ENCODE assay signal across 8 cellular contexts in the genomic region with DNA sequence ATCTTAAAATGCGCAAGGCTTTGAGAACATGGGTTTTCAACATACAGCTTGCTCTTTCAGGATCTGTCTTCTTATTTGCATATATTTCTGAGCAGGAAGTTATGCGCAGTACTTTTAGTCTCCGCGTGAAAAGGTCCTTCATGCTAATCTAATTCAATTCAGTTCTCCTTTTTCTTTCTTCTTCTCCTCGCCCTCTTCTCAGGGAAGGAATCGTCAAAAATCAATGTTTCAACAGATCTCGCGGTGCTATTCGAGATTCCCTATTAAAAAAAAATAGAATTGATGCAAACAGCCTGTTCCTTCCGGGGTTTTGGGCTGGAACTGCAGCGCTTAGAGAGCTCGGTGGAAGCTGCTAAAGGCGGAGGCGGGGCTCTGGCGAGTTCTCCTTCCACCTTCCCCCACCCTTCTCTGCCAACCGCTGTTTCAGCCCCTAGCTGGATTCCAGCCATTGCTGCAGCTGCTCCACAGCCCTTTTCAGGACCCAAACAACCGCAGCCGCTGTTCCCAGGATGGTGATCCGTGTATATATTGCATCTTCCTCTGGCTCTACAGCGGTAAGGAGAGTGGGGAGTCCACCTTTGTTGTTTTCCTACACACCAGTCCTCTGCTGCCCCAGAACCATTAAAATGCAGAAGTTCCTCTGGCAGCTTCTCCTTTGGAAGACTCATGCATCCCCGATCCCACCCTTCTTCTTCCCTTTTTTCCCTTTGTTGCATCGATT. TPM values are rescaled to one million over a fixed set of nuclear protein-coding genes. Genes with fewer than 3 reads are reported as not detected.
A peak's percentile ranks its signal among the peaks of the same experiment; 100 is the strongest.
DNase-seq lines count a peak whose midpoint lies in the region; ATAC-seq and TF ChIP-seq lines count a peak whose summit lies in the region.

A gene with protein sequence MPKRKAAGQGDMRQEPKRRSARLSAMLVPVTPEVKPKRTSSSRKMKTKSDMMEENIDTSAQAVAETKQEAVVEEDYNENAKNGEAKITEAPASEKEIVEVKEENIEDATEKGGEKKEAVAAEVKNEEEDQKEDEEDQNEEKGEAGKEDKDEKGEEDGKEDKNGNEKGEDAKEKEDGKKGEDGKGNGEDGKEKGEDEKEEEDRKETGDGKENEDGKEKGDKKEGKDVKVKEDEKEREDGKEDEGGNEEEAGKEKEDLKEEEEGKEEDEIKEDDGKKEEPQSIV (minus strand): TSS at position 222 of the 721 bp plus-strand sequence. CDS start 80,364 bp downstream, outside the sequence.
TSS of gene SH3BGRL (plus strand) at position 411 of the 721 bp plus-strand sequence. CDS start at position 510, 99 bp downstream.

- 0 out of 2 replicates have a peak, but pooled peaks cover 15% of the 10 kb centered on the region for H3F3A ChIP-seq in SU-DHL-6 (ENCODE audit: insufficient read depth)

- peak within 1 kb of the TSS; percentile 58 for H3K4me3 ChIP-seq in IMR-90 (ENCODE audit: insufficient read depth, low read depth, low read length)
- peak within 1 kb of the TSS; percentile 87 for H3K4me3 ChIP-seq in SU-DHL-6 (ENCODE audit: insufficient read depth, low read length, poor library complexity, severe bottlenecking)
- peak within 1 kb of the TSS; percentile 21 to 69 (median 62) for H3K4me3 ChIP-seq in heart right ventricle
- H3K4me3 ChIP-seq in upper lobe of left lung: peak within 1 kb of the TSS; percentile 31 to 64 (median 51)

- H3K4me1 ChIP-seq in IMR-90 (ENCODE audit: control insufficient read depth, insufficient read depth, low read length) (no peaks in the 10 kb centered on the region), heart right ventricle (peaks cover 0 to 19% (median 0%) of the 10 kb centered on the region in 9 donors), upper lobe of left lung (no peaks in the 10 kb centered on the region)

- WGBS in IMR-90 (ENCODE audit: extremely low coverage in 2 of 2, insufficient read length in 1 of 2), 2 experiments: 12% methylated on average over 7 of the region's 22 CpGs; no CpG with 5 or more reads in 1 of the 2 experiments
- WGBS in adipose tissue, 3 donors: 0 to 18% (median 0%) methylated on average over 22 of the region's 22 CpGs
- WGBS in heart right ventricle, 2 donors: 0 to 1% methylated on average over 20 to 22 of the region's 22 CpGs
- WGBS in upper lobe of left lung, 2 donors: 0 to 17% methylated on average over 18 to 22 of the region's 22 CpGs

- no peak for TF ChIP-seq RAD21 in IMR-90 (IDR thresholded peaks at IDR 0.05; ENCODE audit: low read length)

- no peaks in the 10 kb centered on the region for H3K9me1 ChIP-seq in IMR-90 (ENCODE audit: insufficient read depth, low read length)

- peak within 1 kb of the TSS; percentile 60 for H2BK120ac ChIP-seq in IMR-90 (ENCODE audit: low read depth, low read length)

- H2BK15ac ChIP-seq in IMR-90 (ENCODE audit: low read depth, low read length): peak within 1 kb of the TSS; percentile 66; the same call in 2 of the 3 replicates

- H3K9me2 ChIP-seq in SU-DHL-6 (replicated peaks; ENCODE audit: insufficient read depth, low read length): no peaks in the 10 kb centered on the region

- in situ Hi-C loops in IMR-90 (cut with MboI; ENCODE audit: low sequenced_read_pairs): no loop called here

- TF ChIP-seq EP300 in upper lobe of left lung (IDR thresholded peaks at IDR 0.05): no peak

- H3K27me3 ChIP-seq in IMR-90 (ENCODE audit: control insufficient read depth, insufficient read depth, low read length): no peaks in the 10 kb centered on the region
- H3K27me3 ChIP-seq in SU-DHL-6 (ENCODE audit: low read length): no peaks in the 10 kb centered on the region
- H3K27me3 ChIP-seq in heart right ventricle: no peaks in the 10 kb centered on the region
- H3K27me3 ChIP-seq in upper lobe of left lung: no peaks in the 10 kb centered on the region

- H4K5ac ChIP-seq in IMR-90 (ENCODE audit: low read depth, low read length): peak within 1 kb of the TSS; percentile 86

- H2AK9ac ChIP-seq in IMR-90 (replicated peaks; ENCODE audit: low read depth, low read length, poor library complexity): peak within 1 kb of the TSS; percentile 89

- H2AK5ac ChIP-seq in IMR-90 (ENCODE audit: low read depth, low read length): peak within 1 kb of the TSS; percentile 62; the same call in 1 of the 2 replicates

- peak within 1 kb of the TSS; percentile 79 for H4K91ac ChIP-seq in IMR-90 (ENCODE audit: insufficient read depth, low read depth, low read length)

- TF ChIP-seq CTCF in IMR-90 (conservative IDR thresholded peaks at IDR 0.05; ENCODE audit: low read depth, low read length): no peak
- TF ChIP-seq CTCF in SU-DHL-6 (IDR thresholded peaks at IDR 0.05; ENCODE audit: insufficient read depth, low read length, poor library complexity, severe bottlenecking): no peak
- no peak for TF ChIP-seq CTCF in heart right ventricle (IDR thresholded peaks at IDR 0.05)
- TF ChIP-seq CTCF in upper lobe of left lung (IDR thresholded peaks at IDR 0.05): peak in 1 of 6 experiments; percentile 26

- intact Hi-C loops in IMR-90 (cut with micrococcal nuclease) (loop anchor here (1.0 kb wide), 1 partner anchor 57 kb away; no protein-coding TSS in a partner anchor), heart right ventricle (cut with DNase I) (no loop called here)

- no TSS peak for BruUV-seq in IMR-90 (replicated peaks; lab: Mats Ljungman, UMichigan)

- peak; percentile 96 for ATAC-seq in GM21447 (IDR thresholded peaks at IDR 0.05; ENCODE audit: unreplicated experiment)
- peak; percentile 97 for ATAC-seq in IMR-90 (ENCODE audit: low read depth)
- ATAC-seq in heart right ventricle: peak; percentile 92 to 100 (median 98)
- ATAC-seq in upper lobe of left lung (ENCODE audit: low FRiP score in 2 of 2): peak; percentile 94 to 99

- H3K79me1 ChIP-seq in IMR-90 (ENCODE audit: low read depth in 1 of 2, low read length in 2 of 2): peaks cover 0 to 10% of the 10 kb centered on the region in 2 experiments

- peak; percentile 78 for DNase-seq in DMS 273 treated with DMSO at 0.1 percent for 48 hours (lab: John Stamatoyannopoulos, UW)
- DNase-seq in IMR-90: peak; percentile 88
- DNase-seq in heart right ventricle: peak; percentile 75 to 80
- DNase-seq in pons (ENCODE audit: low spot score): peak; percentile 79
- DNase-seq in upper lobe of left lung: peak in 1 of 2 donors; percentile 85

- peak within 1 kb of the TSS; percentile 85 for H3K18ac ChIP-seq in IMR-90 (ENCODE audit: low read depth, low read length)

- peak within 1 kb of the TSS; percentile 93 for H3K23ac ChIP-seq in IMR-90 (ENCODE audit: low read depth, low read length)

- H3K9ac ChIP-seq in IMR-90 (ENCODE audit: low read depth, low read length): peak within 1 kb of the TSS; percentile 94
- peak within 1 kb of the TSS; percentile 85 for H3K9ac ChIP-seq in SU-DHL-6 (ENCODE audit: low read length)

- H3K14ac ChIP-seq in IMR-90 (replicated peaks; ENCODE audit: low read depth, low read length): peak within 1 kb of the TSS; percentile 94

- CTCF ChIA-PET in IMR-90 (lab: Yijun Ruan, JAX): interaction anchor here (0.6 to 1.4 kb wide), 7 partner anchors 23 to 395 kb away, joined by 3 to 12 read pairs (median 3); no protein-coding TSS in a partner anchor

- no peaks in the 10 kb centered on the region for H4K20me1 ChIP-seq in IMR-90 (ENCODE audit: insufficient read depth, low read length)
- H4K20me1 ChIP-seq in SU-DHL-6 (ENCODE audit: low read depth, low read length): no peaks in the 10 kb centered on the region

- dilution Hi-C loops in IMR-90 (cut with HindIII; ENCODE audit: low sequenced_read_pairs, unreplicated experiment): no loop called here

- H2BK5ac ChIP-seq in IMR-90 (ENCODE audit: low read depth, low read length, poor library complexity, severe bottlenecking): peak within 1 kb of the TSS; percentile 94

- POLR2A ChIA-PET in IMR-90 (lab: Charles Lee; ENCODE audit: unreplicated experiment): interaction anchor here (0.6 to 1.4 kb wide), 4 partner anchors 11 to 238 kb away, joined by 3 to 5 read pairs (median 3); no protein-coding TSS in a partner anchor

- 0 out of 2 replicates have a peak within 1 kb of the TSS, but pooled peaks have one; percentile 0 for H2BK20ac ChIP-seq in IMR-90 (ENCODE audit: low read depth, low read length)

- H3K4me2 ChIP-seq in IMR-90 (ENCODE audit: low read depth, low read length) (peak within 1 kb of the TSS; percentile 93), SU-DHL-6 (ENCODE audit: low read depth, low read length, poor library complexity, severe bottlenecking) (peak within 1 kb of the TSS; percentile 98)

- H3K27ac ChIP-seq in IMR-90 (ENCODE audit: insufficient read depth, low read length) (peak within 1 kb of the TSS; percentile 98), SU-DHL-6 (ENCODE audit: low read depth, low read length) (peak within 1 kb of the TSS; percentile 94), adipose tissue (ENCODE audit: low read depth, low read length) (no peak within 1 kb of the TSS), heart right ventricle (peak within 1 kb of the TSS; percentile 48 to 90 (median 72)), upper lobe of left lung (peak within 1 kb of the TSS; percentile 80 to 86 (median 80))

- H3K79me2 ChIP-seq in SU-DHL-6 (ENCODE audit: insufficient read depth, low read length): peaks cover 48% of the 10 kb centered on the region

- H2AFZ ChIP-seq in IMR-90 (replicated peaks; ENCODE audit: low read length, poor library complexity): peak within 1 kb of the TSS; percentile 92
- peak within 1 kb of the TSS; percentile 54 for H2AFZ ChIP-seq in SU-DHL-6 (ENCODE audit: low read depth, low read length, severe bottlenecking)

- H3K36me3 ChIP-seq in IMR-90 (ENCODE audit: control insufficient read depth, insufficient read depth, low read length) (no peaks in the 10 kb centered on the region), SU-DHL-6 (ENCODE audit: low read length) (no peaks in the 10 kb centered on the region), heart right ventricle (no peaks in the 10 kb centered on the region), upper lobe of left lung (no peaks in the 10 kb centered on the region)

- no peaks in the 10 kb centered on the region for H3K9me3 ChIP-seq in IMR-90 (ENCODE audit: control insufficient read depth, insufficient read depth, low read length)
- H3K9me3 ChIP-seq in SU-DHL-6 (ENCODE audit: insufficient read depth, low read length): no peaks in the 10 kb centered on the region
- no peaks in the 10 kb centered on the region for H3K9me3 ChIP-seq in heart right ventricle
- no peaks in the 10 kb centered on the region for H3K9me3 ChIP-seq in upper lobe of left lung

- peak within 1 kb of the TSS; percentile 90 for H3K56ac ChIP-seq in IMR-90 (ENCODE audit: extremely low read depth, insufficient read depth, low read length)

- peak within 1 kb of the TSS; percentile 67 to 92 for H4K8ac ChIP-seq in IMR-90 (ENCODE audit: low read depth in 2 of 2, low read length in 2 of 2)

- TF ChIP-seq POLR2A in IMR-90 (IDR thresholded peaks at IDR 0.05; ENCODE audit: low read depth, low read length) (no peak), upper lobe of left lung (IDR thresholded peaks at IDR 0.05) (peak in 2 of 4 donors; percentile 17 to 41)

- H3K4ac ChIP-seq in IMR-90 (ENCODE audit: low read depth, low read length): peak within 1 kb of the TSS; percentile 86

RNA-seq across cellular contexts. Expression of the first gene that starts in this region (rescaled TPM):
- total RNA-seq in IMR-90 (2012; rRNA removed): 0.72 and 0.83 TPM in 2 replicates
- 3.4 TPM in 2 replicates for polyA plus RNA-seq in IMR-90 (2012; rRNA removed)
- 0.63 and 1.1 TPM in 2 replicates for polyA plus RNA-seq in IMR-90 (2012; cell fraction: cytosol; rRNA removed)
- polyA plus RNA-seq in IMR-90 (2012; cell fraction: nucleus; rRNA removed; ENCODE audit: low replicate concordance): 0.10 and 1.1 TPM in 2 replicates
- polyA plus RNA-seq in adipose tissue: 10 to 100 TPM in 1 of 3 donors, 1 to 10 TPM in 2; 4.2 to 27.0 (median 9.7) TPM
- 1 to 10 TPM in 9 of 10 donors, under 1 TPM in 1; 0.51 to 3.5 (median 1.9) TPM for total RNA-seq in heart right ventricle
- polyA plus RNA-seq in heart right ventricle: 1 to 10 TPM; 3.4 to 9.9 TPM
- 1 to 10 TPM in 5 of 6 donors, not detected in 1; 2.2 to 8.9 (median 5.8) TPM for total RNA-seq in upper lobe of left lung

RNA-seq across cellular contexts. Expression of gene SH3BGRL, which starts in this region (rescaled TPM):
- total RNA-seq in IMR-90 (2012; rRNA removed) (50.7 and 53.0 TPM in 2 replicates), heart right ventricle (10 to 100 TPM; 13.2 to 54.1 (median 23.1) TPM), upper lobe of left lung (100 to 1,000 TPM in 4 of 6 donors, 10 to 100 TPM in 2; 51.4 to 155 (median 127) TPM)
- polyA plus RNA-seq in IMR-90 (2012; rRNA removed) (95.5 and 110 TPM in 2 replicates), adipose tissue (100 to 1,000 TPM in 1 of 3 donors, 10 to 100 TPM in 2; 29.6 to 176 (median 48.1) TPM), heart right ventricle (10 to 100 TPM; 23.1 to 29.4 TPM)
- 19.8 and 37.6 TPM in 2 replicates for polyA plus RNA-seq in IMR-90 (2012; cell fraction: cytosol; rRNA removed)
- 2.4 and 28.1 TPM in 2 replicates for polyA plus RNA-seq in IMR-90 (2012; cell fraction: nucleus; rRNA removed; ENCODE audit: low replicate concordance)
